Comparison of ENCODE assay signal across 18 cellular contexts in genomic region chr9:104506565-104506964, GRCh38. TPM values are rescaled to one million over a fixed set of nuclear protein-coding genes. Genes with fewer than 3 reads are reported as not detected.
DNase-seq lines count a peak whose midpoint lies in the region; ATAC-seq and TF ChIP-seq lines count a peak whose summit lies in the region.
"Had no signal": no experiment of that assay in that cellular context is flagged by ENCODE, and none has a peak within 500 bp of the region (broad histone marks: within the 10 kb centered on the region; RNA-seq: fewer than 3 reads in every experiment).

No MANE protein-coding gene starts in this region.

- CTCF ChIA-PET in MCF 10A (lab: Yijun Ruan, JAX), result interaction anchor here (1.0 kb wide), 2 partner anchors 11 to 239 kb away, joined by 3 read pairs; no protein-coding TSS in a partner anchor
- CTCF ChIA-PET in mammary epithelial cell (lab: Charles Lee; ENCODE audit: low non-redundant PET), result no interaction called here
- CTCF ChIA-PET in activated naive CD4-positive, alpha-beta T cell treated with anti-CD3 and anti-CD28 coated beads for 36 hours (lab: Charles Lee), result no interaction called here

- H3K4me1 Mint-ChIP-seq in MCF 10A (ENCODE audit: insufficient read depth, unreplicated experiment), result no peaks in the 10 kb centered on the region
- no peaks in the 10 kb centered on the region for H3K4me1 Mint-ChIP-seq in activated naive CD4-positive, alpha-beta T cell treated with anti-CD3 and anti-CD28 coated beads for 36 hours (ENCODE audit: low read depth)
- H3K4me1 Mint-ChIP-seq: CD14-positive monocyte; CD4-positive, alpha-beta memory T cell had no signal

- no peaks in the 10 kb centered on the region for H3K36me3 ChIP-seq in breast epithelium
- H3K36me3 ChIP-seq in mammary epithelial cell (ENCODE audit: insufficient read depth, low read length), result no peaks in the 10 kb centered on the region
- H3K36me3 ChIP-seq: BLaER1, HAP-1 had no signal

- H3K27ac ChIP-seq in breast epithelium, result no peak overlapping the region
- no peak overlapping the region for H3K27ac ChIP-seq in mammary epithelial cell (ENCODE audit: insufficient read depth, low read depth, low read length)
- H3K27ac ChIP-seq: BLaER1 had no signal

- peak; percentile 42 for ATAC-seq in esophagus mucosa

- no peaks in the 10 kb centered on the region for H3K36me3 Mint-ChIP-seq in MCF 10A (ENCODE audit: insufficient read depth, unreplicated experiment)
- no peaks in the 10 kb centered on the region for H3K36me3 Mint-ChIP-seq in activated naive CD4-positive, alpha-beta T cell treated with anti-CD3 and anti-CD28 coated beads for 36 hours (ENCODE audit: low read depth)
- H3K36me3 Mint-ChIP-seq: CD14-positive monocyte; CD4-positive, alpha-beta memory T cell had no signal

- TF ChIP-seq CTCF in MCF 10A (IDR thresholded peaks at IDR 0.05; ENCODE audit: unreplicated experiment) (no peak), breast epithelium (IDR thresholded peaks at IDR 0.05) (no peak), mammary epithelial cell (conservative IDR thresholded peaks at IDR 0.05 in 1 of 2, IDR thresholded peaks at IDR 0.05 in 1 of 2; ENCODE audit: extremely low read depth in 1 of 2, insufficient read depth in 1 of 2, low read depth in 1 of 2, low read length in 2 of 2) (no peak), GM13976 (IDR thresholded peaks at IDR 0.05; ENCODE audit: borderline replicate concordance, control extremely low read depth, extremely low read depth, insufficient read depth, missing control alignments) (no peak)

- H4K20me1 ChIP-seq in mammary epithelial cell (ENCODE audit: insufficient read depth, low read length), result no peaks in the 10 kb centered on the region
- H4K20me1 ChIP-seq: BLaER1 had no signal

- no peak overlapping the region for H3K4me3 ChIP-seq in breast epithelium
- no peak overlapping the region for H3K4me3 ChIP-seq in mammary epithelial cell (replicated peaks in 1 of 3; ENCODE audit: insufficient read depth in 1 of 3, low read depth in 2 of 3, low read length in 3 of 3)
- H3K4me3 ChIP-seq: BLaER1, HAP-1 had no signal

- no peaks in the 10 kb centered on the region for H3K9me3 Mint-ChIP-seq in MCF 10A (ENCODE audit: unreplicated experiment)
- H3K9me3 Mint-ChIP-seq in activated naive CD4-positive, alpha-beta T cell treated with anti-CD3 and anti-CD28 coated beads for 36 hours, result no peaks in the 10 kb centered on the region

- TF ChIP-seq POLR2A in breast epithelium (IDR thresholded peaks at IDR 0.05), result no peak

- POLR2A ChIA-PET in MCF 10A (lab: Yijun Ruan, JAX), result interaction anchor here (0.7 to 1.0 kb wide), 2 partner anchors 9 to 257 kb away, joined by 3 read pairs; no protein-coding TSS in a partner anchor

- H3K9me3 ChIP-seq in breast epithelium, result no peaks in the 10 kb centered on the region
- no peaks in the 10 kb centered on the region for H3K9me3 ChIP-seq in mammary epithelial cell (replicated peaks; ENCODE audit: insufficient read depth, low read length)
- H3K9me3 ChIP-seq: BLaER1, HAP-1 had no signal

- dilution Hi-C loops in mammary epithelial cell (cut with HindIII; ENCODE audit: low sequenced_read_pairs), result no loop called here

- H3K4me2 ChIP-seq in mammary epithelial cell (ENCODE audit: insufficient read depth, low read depth, low read length), result peak overlapping the region; percentile 30
- H3K4me2 ChIP-seq: BLaER1 had no signal

- no peaks in the 10 kb centered on the region for H3K79me2 ChIP-seq in mammary epithelial cell (ENCODE audit: insufficient read depth, low read length)

- DNase-seq in MCF 10A (ENCODE audit: unreplicated experiment), result peak; percentile 53
- no peak for DNase-seq in breast epithelium (ENCODE audit: low spot score in 2 of 2)
- peak; percentile 68 for DNase-seq in mammary epithelial cell
- DNase-seq in activated naive CD4-positive, alpha-beta T cell treated with anti-CD3 and anti-CD28 coated beads for 36 hours, result no peak
- no peak for DNase-seq in GOT3 (lab: John Stamatoyannopoulos, UW)
- DNase-seq in GM13976 (ENCODE audit: low spot score), result no peak
- DNase-seq: 8988T; CD4-positive, alpha-beta memory T cell; DMS79 treated with DMSO at 0.1 percent for 48 hours; GF-D8 had no signal

- intact Hi-C loops in MCF 10A (cut with micrococcal nuclease) (no loop called here), breast epithelium (cut with DNase I; ENCODE audit: low total_unique reads) (no loop called here), mammary epithelial cell (cut with micrococcal nuclease) (no loop called here)
- intact Hi-C loops in activated naive CD4-positive, alpha-beta T cell treated with anti-CD3 and anti-CD28 coated beads for 36 hours (cut with micrococcal nuclease), result no loop called here

- BruUV-seq in MCF 10A (replicated peaks; lab: Mats Ljungman, UMichigan), result no TSS peak
- BruUV-seq in mammary epithelial cell (replicated peaks; lab: Mats Ljungman, UMichigan), result no TSS peak

- H3K4me1 ChIP-seq in breast epithelium (no peaks in the 10 kb centered on the region), mammary epithelial cell (ENCODE audit: insufficient read depth, low read length) (peaks cover 10% of the 10 kb centered on the region)
- H3K4me1 ChIP-seq: BLaER1, HAP-1 had no signal

- no peak overlapping the region for H3K27ac Mint-ChIP-seq in MCF 10A (ENCODE audit: low read depth, unreplicated experiment)
- no peak overlapping the region for H3K27ac Mint-ChIP-seq in activated naive CD4-positive, alpha-beta T cell treated with anti-CD3 and anti-CD28 coated beads for 36 hours
- H3K27ac Mint-ChIP-seq: CD14-positive monocyte; CD4-positive, alpha-beta memory T cell had no signal

- no peak overlapping the region for H2AFZ ChIP-seq in mammary epithelial cell (ENCODE audit: low read depth, low read length)

- H3K27me3 Mint-ChIP-seq in MCF 10A (ENCODE audit: insufficient read depth, unreplicated experiment), result no peaks in the 10 kb centered on the region
- H3K27me3 Mint-ChIP-seq in activated naive CD4-positive, alpha-beta T cell treated with anti-CD3 and anti-CD28 coated beads for 36 hours (ENCODE audit: low read depth), result no peaks in the 10 kb centered on the region
- H3K27me3 Mint-ChIP-seq: CD4-positive, alpha-beta memory T cell had no signal

- no peak overlapping the region for H3K4me3 Mint-ChIP-seq in MCF 10A (ENCODE audit: unreplicated experiment)
- H3K4me3 Mint-ChIP-seq in activated naive CD4-positive, alpha-beta T cell treated with anti-CD3 and anti-CD28 coated beads for 36 hours, result no peak overlapping the region
- H3K4me3 Mint-ChIP-seq: CD14-positive monocyte; CD4-positive, alpha-beta memory T cell had no signal

- no peaks in the 10 kb centered on the region for H3K27me3 ChIP-seq in breast epithelium
- H3K27me3 ChIP-seq in mammary epithelial cell (ENCODE audit: insufficient read depth, low read length), result no peaks in the 10 kb centered on the region
- H3K27me3 ChIP-seq: BLaER1 had no signal

- in situ Hi-C loops in mammary epithelial cell (cut with MboI; ENCODE audit: low sequenced_read_pairs in 2 of 2), result no loop called here
- in situ Hi-C loops in GM13976 (cut with MboI; ENCODE audit: low sequenced_read_pairs, unreplicated experiment), result no loop called here

- H3K9ac ChIP-seq in mammary epithelial cell (ENCODE audit: insufficient read depth, low read length), result no peak overlapping the region
- H3K9ac ChIP-seq: BLaER1 had no signal

RNA-seq across cellular contexts. Expression of gene OR13F1, which starts 2.5 kb away (rescaled TPM):
- total RNA-seq in MCF 10A (2022) (not detected in 2 replicates), breast epithelium (not detected), mammary epithelial cell (not detected), esophagus mucosa (not detected)
- polyA plus RNA-seq in mammary epithelial cell, result not detected
- polyA minus RNA-seq in mammary epithelial cell, result not detected
- not detected for total RNA-seq in activated naive CD4-positive, alpha-beta T cell treated with anti-CD3 and anti-CD28 coated beads for 36 hours
- total RNA-seq: A673; CD4-positive, alpha-beta memory T cell; H4; HT-29 had no signal
- polyA plus RNA-seq: AG04450; CD14-positive monocyte; CD4-positive, alpha-beta memory T cell had no signal

RNA-seq across cellular contexts. Expression of gene OR13C4, which starts 20.4 kb away (rescaled TPM):
- total RNA-seq in MCF 10A (2022), result not detected in 2 replicates
- not detected for total RNA-seq in breast epithelium
- total RNA-seq in mammary epithelial cell, result not detected
- not detected for polyA plus RNA-seq in mammary epithelial cell
- polyA minus RNA-seq in mammary epithelial cell, result not detected
- not detected for total RNA-seq in esophagus mucosa
- total RNA-seq in activated naive CD4-positive, alpha-beta T cell treated with anti-CD3 and anti-CD28 coated beads for 36 hours, result not detected
- total RNA-seq: A673; CD4-positive, alpha-beta memory T cell; H4; HT-29 had no signal
- polyA plus RNA-seq: AG04450; CD14-positive monocyte; CD4-positive, alpha-beta memory T cell had no signal

RNA-seq across cellular contexts. Expression of gene OR13C3, which starts 30.1 kb away (rescaled TPM):
- total RNA-seq in MCF 10A (2022) (not detected in 2 replicates), breast epithelium (not detected), mammary epithelial cell (not detected), esophagus mucosa (not detected)
- polyA plus RNA-seq in mammary epithelial cell, result not detected
- not detected for polyA minus RNA-seq in mammary epithelial cell
- not detected for total RNA-seq in activated naive CD4-positive, alpha-beta T cell treated with anti-CD3 and anti-CD28 coated beads for 36 hours
- total RNA-seq: A673; CD4-positive, alpha-beta memory T cell; H4; HT-29 had no signal
- polyA plus RNA-seq: AG04450; CD14-positive monocyte; CD4-positive, alpha-beta memory T cell had no signal

Comparison
In these comparisons a context has a peak if more than half of its experiments do, and no peak if none do; other contexts are left out.
1. DNase-seq: peak in MCF 10A (single experiment) and mammary epithelial cell (single experiment); none in breast epithelium (0 of 2), activated naive CD4-positive, alpha-beta T cell treated with anti-CD3 and anti-CD28 coated beads for 36 hours (single experiment), GOT3 (single experiment) and GM13976 (single experiment).